ENCODE assay signal across 8 cellular contexts in the genomic region with DNA sequence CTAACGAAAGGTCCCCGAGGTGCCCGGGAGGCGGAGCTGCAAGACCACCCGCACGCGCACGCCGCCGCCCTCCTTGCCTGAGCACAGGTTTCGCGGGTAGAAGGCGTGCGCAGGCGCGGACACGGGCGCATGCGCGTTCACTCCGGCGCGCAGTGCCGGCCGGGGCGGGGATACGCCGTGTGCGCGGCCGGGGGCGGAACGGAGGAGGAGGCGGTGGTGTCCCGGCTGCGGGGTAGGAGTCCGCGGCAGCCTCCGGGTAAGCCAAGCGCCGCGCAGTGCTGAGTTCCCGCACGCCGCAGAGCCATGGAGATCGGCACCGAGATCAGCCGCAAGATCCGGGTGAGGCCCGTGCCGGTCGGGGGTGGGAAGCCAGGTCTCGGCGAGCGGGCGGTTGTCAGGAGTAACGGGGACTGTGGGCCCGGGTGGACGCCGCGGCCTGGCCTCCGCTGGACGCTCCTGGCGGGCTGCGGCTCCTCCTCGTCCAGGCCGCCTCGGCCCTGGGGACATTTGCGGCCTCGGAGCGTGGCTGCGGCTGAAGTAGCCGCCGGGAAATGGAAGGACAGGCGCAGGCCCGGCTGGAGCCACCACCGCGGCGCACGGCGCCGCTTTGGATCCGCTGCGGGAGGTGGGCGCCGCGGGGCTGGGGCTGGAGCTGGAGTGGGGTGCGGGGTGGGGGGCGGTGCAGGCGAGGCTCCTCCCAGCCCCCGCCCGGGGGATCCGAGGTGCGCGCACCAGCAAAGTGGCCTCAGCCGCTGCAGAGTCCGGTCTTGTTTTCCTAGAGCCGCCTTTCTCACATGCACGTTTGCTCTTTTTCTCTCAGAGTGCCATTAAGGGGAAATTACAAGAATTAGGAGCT. TPM values are rescaled to one million over a fixed set of nuclear protein-coding genes. Genes with fewer than 3 reads are reported as not detected.
DNase-seq lines count a peak whose midpoint lies in the region; ATAC-seq and TF ChIP-seq lines count a peak whose summit lies in the region.

A gene with protein sequence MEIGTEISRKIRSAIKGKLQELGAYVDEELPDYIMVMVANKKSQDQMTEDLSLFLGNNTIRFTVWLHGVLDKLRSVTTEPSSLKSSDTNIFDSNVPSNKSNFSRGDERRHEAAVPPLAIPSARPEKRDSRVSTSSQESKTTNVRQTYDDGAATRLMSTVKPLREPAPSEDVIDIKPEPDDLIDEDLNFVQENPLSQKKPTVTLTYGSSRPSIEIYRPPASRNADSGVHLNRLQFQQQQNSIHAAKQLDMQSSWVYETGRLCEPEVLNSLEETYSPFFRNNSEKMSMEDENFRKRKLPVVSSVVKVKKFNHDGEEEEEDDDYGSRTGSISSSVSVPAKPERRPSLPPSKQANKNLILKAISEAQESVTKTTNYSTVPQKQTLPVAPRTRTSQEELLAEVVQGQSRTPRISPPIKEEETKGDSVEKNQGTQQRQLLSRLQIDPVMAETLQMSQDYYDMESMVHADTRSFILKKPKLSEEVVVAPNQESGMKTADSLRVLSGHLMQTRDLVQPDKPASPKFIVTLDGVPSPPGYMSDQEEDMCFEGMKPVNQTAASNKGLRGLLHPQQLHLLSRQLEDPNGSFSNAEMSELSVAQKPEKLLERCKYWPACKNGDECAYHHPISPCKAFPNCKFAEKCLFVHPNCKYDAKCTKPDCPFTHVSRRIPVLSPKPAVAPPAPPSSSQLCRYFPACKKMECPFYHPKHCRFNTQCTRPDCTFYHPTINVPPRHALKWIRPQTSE (plus strand): TSS at position 207 of the 856 bp plus-strand sequence. CDS start 97 bp downstream, at position 304.

- H3K4me3 Mint-ChIP-seq in CD4-positive, CD25-positive, alpha-beta regulatory T cell: peak within 1 kb of the TSS; percentile 92 to 96 (median 94)

- intact Hi-C loops in right lobe of liver (cut with DNase I): no loop called here

- 0% methylated on average over 24 of the region's 99 CpGs for WGBS in right lobe of liver (ENCODE audit: insufficient coverage, low coverage, low lambda C conversion rate, missing lambda C conversion rate)

- TF ChIP-seq CTCF in right lobe of liver (IDR thresholded peaks at IDR 0.05): no peak

- peak; percentile 93 for TF ChIP-seq POLR2A in right lobe of liver (IDR thresholded peaks at IDR 0.05)

- H3K36me3 Mint-ChIP-seq in CD4-positive, CD25-positive, alpha-beta regulatory T cell: peaks cover 8% of the 10 kb centered on the region

- peak within 1 kb of the TSS; percentile 81 to 93 (median 92) for H3K27ac Mint-ChIP-seq in CD4-positive, CD25-positive, alpha-beta regulatory T cell

- H3K27me3 ChIP-seq in CD4-positive, CD25-positive, alpha-beta regulatory T cell (ENCODE audit: control insufficient read depth, insufficient read depth, low read length): peaks cover 13% of the 10 kb centered on the region
- no peaks in the 10 kb centered on the region for H3K27me3 ChIP-seq in right lobe of liver

- ATAC-seq in CD4-positive, CD25-positive, alpha-beta regulatory T cell (ENCODE audit: low read depth in 2 of 2): peak; percentile 94 to 96
- ATAC-seq in GM19372 (IDR thresholded peaks at IDR 0.05; ENCODE audit: low read depth, unreplicated experiment) (peak; percentile 92), HG03521 (IDR thresholded peaks at IDR 0.05; ENCODE audit: unreplicated experiment) (peak; percentile 97), right lobe of liver (peak; percentile 91 to 97 (median 92))

- H3K4me1 ChIP-seq in CD4-positive, CD25-positive, alpha-beta regulatory T cell (ENCODE audit: control insufficient read depth, insufficient read depth, low read length, poor library complexity, severe bottlenecking): peaks cover 19% of the 10 kb centered on the region
- peaks cover 0 to 20% (median 8%) of the 10 kb centered on the region in 4 donors for H3K4me1 ChIP-seq in right lobe of liver

- H3K27me3 Mint-ChIP-seq in CD4-positive, CD25-positive, alpha-beta regulatory T cell: peaks cover 31% of the 10 kb centered on the region

- H3K4me1 Mint-ChIP-seq in CD4-positive, CD25-positive, alpha-beta regulatory T cell: peaks cover 20 to 42% (median 25%) of the 10 kb centered on the region in 4 donors

- no peaks in the 10 kb centered on the region for H3K9me3 ChIP-seq in CD4-positive, CD25-positive, alpha-beta regulatory T cell (ENCODE audit: control insufficient read depth in 2 of 2, low read length in 2 of 2)
- H3K9me3 ChIP-seq in right lobe of liver: no peaks in the 10 kb centered on the region

- DNase-seq in CD4-positive, CD25-positive, alpha-beta regulatory T cell: peak; percentile 81 to 90 (median 87)
- peak; percentile 90 for DNase-seq in NCI-H774 (lab: John Stamatoyannopoulos, UW)
- DNase-seq in activated CD4-positive, alpha-beta T cell treated with anti-CD3 and anti-CD28 coated beads, Interleukin-2, amount 50 U/mL, for 48 hours: peak; percentile 82 to 85
- peak; percentile 67 to 88 for DNase-seq in dermis microvascular lymphatic vessel endothelial cell (ENCODE audit: low read depth in 2 of 2)
- peak; percentile 89 to 91 (median 89) for DNase-seq in right lobe of liver
- peak; percentile 73 to 82 for DNase-seq in stimulated activated CD4-positive, alpha-beta T cell treated with anti-CD3 and anti-CD28 coated beads, Interleukin-4, amount 100 ng/mL, for 48 hours (ENCODE audit: low read depth in 2 of 2)

- no peaks in the 10 kb centered on the region for H3K9me3 Mint-ChIP-seq in CD4-positive, CD25-positive, alpha-beta regulatory T cell

- H3K27ac ChIP-seq in CD4-positive, CD25-positive, alpha-beta regulatory T cell (ENCODE audit: insufficient read depth, low read length, poor library complexity, severe bottlenecking): peak within 1 kb of the TSS; percentile 45
- peak within 1 kb of the TSS; percentile 88 to 94 (median 88) for H3K27ac ChIP-seq in right lobe of liver

- H3K36me3 ChIP-seq in CD4-positive, CD25-positive, alpha-beta regulatory T cell (ENCODE audit: control insufficient read depth, insufficient read depth, low read length): peaks cover 6% of the 10 kb centered on the region
- H3K36me3 ChIP-seq in right lobe of liver: peaks cover 0 to 12% (median 4%) of the 10 kb centered on the region in 4 donors

- H3K4me3 ChIP-seq in CD4-positive, CD25-positive, alpha-beta regulatory T cell (ENCODE audit: low read depth, low read length): peak within 1 kb of the TSS; percentile 94
- peak within 1 kb of the TSS; percentile 85 to 96 (median 89) for H3K4me3 ChIP-seq in right lobe of liver

RNA-seq across cellular contexts. Expression of the gene that starts here (rescaled TPM):
- 39.8 TPM for total RNA-seq in CD4-positive, CD25-positive, alpha-beta regulatory T cell
- 10 to 100 TPM; 41.6 to 50.8 (median 45.6) TPM for polyA plus RNA-seq in CD4-positive, CD25-positive, alpha-beta regulatory T cell
- 44.3 and 54.9 TPM in 2 replicates for total RNA-seq in dermis microvascular lymphatic vessel endothelial cell
- 10 to 100 TPM; 37.2 to 52.5 (median 42.1) TPM for total RNA-seq in right lobe of liver

Comparison
In these comparisons a context has a peak if more than half of its experiments do, and no peak if none do; other contexts are left out.
1. Peak in every context shown above with its lines: DNase-seq, ATAC-seq, H3K4me3 ChIP-seq and H3K27ac ChIP-seq.